ENCODE assay signal across 13 cellular contexts in genomic region chr14:61934385-61934784, GRCh38.
DNase-seq lines count a peak whose midpoint lies in the region; ATAC-seq and TF ChIP-seq lines count a peak whose summit lies in the region.
"Had no signal": no experiment of that assay in that cellular context is flagged by ENCODE, and none has a peak within 500 bp of the region (broad histone marks: within the 10 kb centered on the region; RNA-seq: fewer than 3 reads in every experiment).

No MANE protein-coding gene starts in this region.

- ATAC-seq in GM21360 (IDR thresholded peaks at IDR 0.05; ENCODE audit: unreplicated experiment): no peak
- ATAC-seq: psoas muscle, Right ventricle myocardium inferior had no signal

- H3K27ac ChIP-seq in WERI-Rb-1: no peak overlapping the region
- H3K27ac ChIP-seq: cardiac muscle cell, psoas muscle had no signal

- no peaks in the 10 kb centered on the region for H3K9me3 ChIP-seq in WERI-Rb-1 (ENCODE audit: severe bottlenecking)
- H3K9me3 ChIP-seq: psoas muscle had no signal

- TF ChIP-seq CTCF in fibroblast of mammary gland (conservative IDR thresholded peaks at IDR 0.05; ENCODE audit: control insufficient read depth, insufficient read depth, low read depth, low read length): no peak
- TF ChIP-seq CTCF in WERI-Rb-1 (IDR thresholded peaks at IDR 0.05; ENCODE audit: low read depth, low read length): no peak

- no peaks in the 10 kb centered on the region for H3K27me3 ChIP-seq in WERI-Rb-1 (ENCODE audit: insufficient read depth, low read depth, severe bottlenecking)
- H3K27me3 ChIP-seq: cardiac muscle cell had no signal

- H3K36me3 ChIP-seq in WERI-Rb-1: no peaks in the 10 kb centered on the region
- H3K36me3 ChIP-seq: cardiac muscle cell had no signal

- peak; percentile 10 for DNase-seq in stimulated activated CD4-positive, alpha-beta T cell treated with anti-CD3 and anti-CD28 coated beads, Interleukin-1b, Interleukin-23, amount 100 ng/mL, for 48 hours
- DNase-seq in stimulated activated CD4-positive, alpha-beta T cell treated with anti-CD3 and anti-CD28 coated beads, Interleukin-2, amount 100 ng/mL, for 48 hours: no peak
- DNase-seq in RPMI7951 (ENCODE audit: low read depth) (peak; percentile 67), fibroblast of mammary gland (ENCODE audit: low read depth) (peak; percentile 86), WERI-Rb-1 (no peak), T-helper 1 cell (no peak), DMS153 (lab: John Stamatoyannopoulos, UW) (no peak)
- DNase-seq: NCI-H526; psoas muscle; stimulated activated CD4-positive, alpha-beta T cell treated with anti-CD3 and anti-CD28 coated beads, Interleukin-4, amount 100 ng/mL, for 4 hours had no signal

- no peak overlapping the region for H3K4me3 ChIP-seq in fibroblast of mammary gland (ENCODE audit: control insufficient read depth, low read depth, low read length)
- H3K4me3 ChIP-seq in WERI-Rb-1 (ENCODE audit: low read depth, low read length): no peak overlapping the region
- H3K4me3 ChIP-seq: cardiac muscle cell, psoas muscle had no signal

Comparison
In these comparisons a context has a peak if more than half of its experiments do, and no peak if none do; other contexts are left out.
1. DNase-seq: peak in stimulated activated CD4-positive, alpha-beta T cell treated with anti-CD3 and anti-CD28 coated beads, Interleukin-1b, Interleukin-23, amount 100 ng/mL, for 48 hours (single experiment), RPMI7951 (single experiment) and fibroblast of mammary gland (single experiment); none in stimulated activated CD4-positive, alpha-beta T cell treated with anti-CD3 and anti-CD28 coated beads, Interleukin-2, amount 100 ng/mL, for 48 hours (0 of 2), WERI-Rb-1 (single experiment), T-helper 1 cell (0 of 5) and DMS153 (single experiment).